Comparison of ENCODE assay signal across 9 cellular contexts in genomic region chr6:31572041-31572911, GRCh38. TPM values are rescaled to one million over a fixed set of nuclear protein-coding genes. Genes with fewer than 3 reads are reported as not detected.
A peak's percentile ranks its signal among the peaks of the same experiment; 100 is the strongest.
DNase-seq lines count a peak whose midpoint lies in the region; ATAC-seq and TF ChIP-seq lines count a peak whose summit lies in the region.
"Had no signal": no experiment of that assay in that cellular context is flagged by ENCODE, and none has a peak within 500 bp of the region (broad histone marks: within the 10 kb centered on the region; RNA-seq: fewer than 3 reads in every experiment).

TSS of gene LTA (plus strand) at chr6:31572289. CDS start at chr6:31572743, 454 bp downstream.

- ATAC-seq in GM21528 (IDR thresholded peaks at IDR 0.05; ENCODE audit: low FRiP score, unreplicated experiment) = peak; percentile 52
- ATAC-seq in SK-N-SH treated with all-trans-retinoic acid at 6 μM for 48 hours = no peak
- no peak for ATAC-seq in heart right ventricle

- H3K9me3 ChIP-seq in duodenal mucosa (ENCODE audit: control insufficient read depth in 1 of 2, low read length in 2 of 2) (no peaks in the 10 kb centered on the region), heart right ventricle (no peaks in the 10 kb centered on the region)

- H3K27me3 ChIP-seq in duodenal mucosa (ENCODE audit: control insufficient read depth in 1 of 2, insufficient read depth in 2 of 2, low read length in 2 of 2) (peaks cover 0 to 5% of the 10 kb centered on the region in 2 donors), heart right ventricle (peaks cover 0 to 11% (median 0%) of the 10 kb centered on the region in 7 donors)

- H3K36me3 ChIP-seq in duodenal mucosa (ENCODE audit: control insufficient read depth in 1 of 2, insufficient read depth in 2 of 2, low read length in 2 of 2) (no peaks in the 10 kb centered on the region), heart right ventricle (peaks cover 0 to 3% (median 0%) of the 10 kb centered on the region in 9 donors)

- no peak for TF ChIP-seq CTCF in heart right ventricle (IDR thresholded peaks at IDR 0.05)

- H3K27ac ChIP-seq in duodenal mucosa (ENCODE audit: low read depth, low read length) = no peak within 1 kb of the TSS
- H3K27ac ChIP-seq in heart right ventricle = peak within 1 kb of the TSS in 1 of 10 donors; percentile 79

- H3K4me3 ChIP-seq in duodenal mucosa (ENCODE audit: low read depth in 1 of 2, low read length in 2 of 2) = peak within 1 kb of the TSS; percentile 20 to 44
- peak within 1 kb of the TSS in 1 of 10 donors; percentile 41 for H3K4me3 ChIP-seq in heart right ventricle

- peak; percentile 69 for DNase-seq in T-helper 22 cell (ENCODE audit: low read depth)
- peak; percentile 80 for DNase-seq in stimulated activated naive CD4-positive, alpha-beta T cell treated with Interleukin-2 at 50 U/mL for 16 hours (lab: John Stamatoyannopoulos, UW)
- no peak for DNase-seq in GDM1 (lab: John Stamatoyannopoulos, UW)
- DNase-seq in NCI-H2227 (lab: John Stamatoyannopoulos, UW; ENCODE audit: unreplicated experiment) = no peak
- no peak for DNase-seq in heart right ventricle

- H3K9ac ChIP-seq in duodenal mucosa (ENCODE audit: low read depth in 1 of 2, low read length in 2 of 2) = peak within 1 kb of the TSS in 1 of 2 donors; percentile 10

- 89% methylated on average over 27 of the region's 27 CpGs for WGBS in heart right ventricle, 2 donors

- H3K4me1 ChIP-seq in duodenal mucosa (ENCODE audit: control insufficient read depth in 1 of 2, insufficient read depth in 2 of 2, low read length in 2 of 2) (peaks cover 0 to 12% of the 10 kb centered on the region in 2 donors), heart right ventricle (peaks cover 0 to 46% (median 5%) of the 10 kb centered on the region in 9 donors)

- intact Hi-C loops in heart right ventricle (cut with DNase I) = no loop called here

TF ChIP-seq in SK-N-SH treated with all-trans-retinoic acid at 6 μM for 48 hours, 23 proteins besides CTCF, POLR2A, EP300 and RAD21:
- TF ChIP-seq ZNF8 (CRISPR knock-in tag; IDR thresholded peaks at IDR 0.05) = no peak
- no peak for TF ChIP-seq ZFP30 (CRISPR knock-in tag; IDR thresholded peaks at IDR 0.05)
- no peak for TF ChIP-seq SNAI2 (CRISPR knock-in tag; IDR thresholded peaks at IDR 0.05)
- no peak for TF ChIP-seq PPARA (CRISPR knock-in tag; IDR thresholded peaks at IDR 0.05; ENCODE audit: borderline replicate concordance)
- no peak for TF ChIP-seq ISL1 (CRISPR knock-in tag; IDR thresholded peaks at IDR 0.05)
- TF ChIP-seq ESRRG (CRISPR knock-in tag; IDR thresholded peaks at IDR 0.05) = no peak
- no peak for TF ChIP-seq GLIS3 (CRISPR knock-in tag; IDR thresholded peaks at IDR 0.05)
- no peak for TF ChIP-seq OSR1 (CRISPR knock-in tag; IDR thresholded peaks at IDR 0.05)
- TF ChIP-seq PATZ1 (CRISPR knock-in tag; IDR thresholded peaks at IDR 0.05; ENCODE audit: borderline replicate concordance) = no peak
- no peak for TF ChIP-seq ZC3H10 (CRISPR knock-in tag; IDR thresholded peaks at IDR 0.05)
- TF ChIP-seq ZFP3 (CRISPR knock-in tag; IDR thresholded peaks at IDR 0.05) = no peak
- TF ChIP-seq ZNF565 (CRISPR knock-in tag; conservative IDR thresholded peaks at IDR 0.05; ENCODE audit: low read depth) = no peak
- no peak for TF ChIP-seq CSDC2 (CRISPR knock-in tag; IDR thresholded peaks at IDR 0.05)
- TF ChIP-seq TCF4 (CRISPR knock-in tag; IDR thresholded peaks at IDR 0.05; ENCODE audit: borderline replicate concordance) = no peak
- no peak for TF ChIP-seq ARNTL (CRISPR knock-in tag; IDR thresholded peaks at IDR 0.05; ENCODE audit: borderline replicate concordance, low read depth)
- TF ChIP-seq CSRNP3 (CRISPR knock-in tag; IDR thresholded peaks at IDR 0.05) = no peak
- no peak for TF ChIP-seq TSHZ2 (CRISPR knock-in tag; IDR thresholded peaks at IDR 0.05)

RNA-seq across cellular contexts. Expression of gene LTA, which starts in this region (rescaled TPM):
- total RNA-seq in heart right ventricle = under 1 TPM in 2 of 10 donors, not detected in 8; 0.15 to 0.86 TPM
- under 1 TPM; 0.06 to 0.44 TPM for polyA plus RNA-seq in heart right ventricle
- total RNA-seq: M059J had no signal

Comparison
In these comparisons a context has a peak if more than half of its experiments do, and no peak if none do; other contexts are left out.
1. DNase-seq: peak in T-helper 22 cell (single experiment) and stimulated activated naive CD4-positive, alpha-beta T cell treated with Interleukin-2 at 50 U/mL for 16 hours (single experiment); none in GDM1 (single experiment), NCI-H2227 (single experiment) and heart right ventricle (0 of 2).